ENCODE assay signal across 21 cellular contexts in genomic region chr2:165624139-165624803, GRCh38.
"Had no signal": no experiment of that assay in that cellular context is flagged by ENCODE, and none has a peak within 500 bp of the region (broad histone marks: within the 10 kb centered on the region; RNA-seq: fewer than 3 reads in every experiment).

No MANE protein-coding gene starts in this region.

- H3K4me3 Mint-ChIP-seq: activated CD4-positive, alpha-beta T cell treated with anti-CD3 and anti-CD28 coated beads for 36 hours; activated naive CD8-positive, alpha-beta T cell; activated T-helper 1 cell treated with anti-CD3 and anti-CD28 coated beads, Interleukin-12 subunit alpha, Interleukin-12 subunit beta, Interleukin-2, Interleukin-4 antibody, amounts not matched to agents 30 ng/mL and 10 ng/mL and 1 ng/mL, durations not matched to agents 14 hours and 24 hours and 36 hours; effector memory CD8-positive, alpha-beta T cell; stimulated activated naive CD8-positive, alpha-beta T cell treated with anti-CD3 and anti-CD28 coated beads, Interleukin-15, Interleukin-2, amounts not matched to agents 100 ng/mL and 50 ng/mL, for 24 hours had no signal

- H3K36me3 ChIP-seq: lower lobe of right lung, pancreas, right lobe of liver, tibial nerve, WERI-Rb-1 had no signal

- ATAC-seq: activated CD4-positive, alpha-beta T cell treated with anti-CD3 and anti-CD28 coated beads for 36 hours; effector memory CD8-positive, alpha-beta T cell; lower lobe of right lung; pancreas; right lobe of liver had no signal

- H3K4me1 ChIP-seq: lower lobe of right lung, right lobe of liver had no signal

- H3K27me3 ChIP-seq: pancreas, right lobe of liver, tibial nerve had no signal

- H3K36me3 Mint-ChIP-seq: activated naive CD8-positive, alpha-beta T cell had no signal

- H3K4me1 Mint-ChIP-seq: activated CD4-positive, alpha-beta T cell treated with anti-CD3 and anti-CD28 coated beads for 36 hours had no signal

- H3K9me3 ChIP-seq: lower lobe of right lung, pancreas, right lobe of liver, tibial nerve had no signal

- DNase-seq: activated CD4-positive, alpha-beta T cell treated with anti-CD3 and anti-CD28 coated beads for 36 hours; activated CD4-positive, alpha-beta T cell treated with anti-CD3 and anti-CD28 coated beads, Interleukin-2, amount 50 U/mL, for 48 hours; activated gamma-delta T cell treated with Interleukin-2 at 50 U/mL for 16 hours; activated T-cell treated with anti-CD3 and anti-CD28 coated beads for 4 hours; dermis blood vessel endothelial cell; effector memory CD8-positive, alpha-beta T cell; foreskin fibroblast; hippocampal formation; lower lobe of right lung; midbrain; pancreas; right lobe of liver; small intestine; stimulated activated CD4-positive, alpha-beta T cell treated with anti-CD3 and anti-CD28 coated beads, Interleukin-15, amount 100 ng/mL, for 24 hours; stimulated activated CD4-positive, alpha-beta T cell treated with anti-CD3 and anti-CD28 coated beads, Interleukin-2, amount 100 ng/mL, for 48 hours; WERI-Rb-1 had no signal

- H3K9me3 Mint-ChIP-seq: activated T-helper 1 cell treated with anti-CD3 and anti-CD28 coated beads, Interleukin-12 subunit alpha, Interleukin-12 subunit beta, Interleukin-2, Interleukin-4 antibody, amounts not matched to agents 30 ng/mL and 10 ng/mL and 1 ng/mL, durations not matched to agents 14 hours and 24 hours and 36 hours; effector memory CD8-positive, alpha-beta T cell; stimulated activated naive CD8-positive, alpha-beta T cell treated with anti-CD3 and anti-CD28 coated beads, Interleukin-15, Interleukin-2, amounts not matched to agents 100 ng/mL and 50 ng/mL, for 24 hours had no signal

- H3K4me3 ChIP-seq: lower lobe of right lung, pancreas, right lobe of liver, tibial nerve had no signal

- H3K27ac ChIP-seq: epithelial cell of prostate, lower lobe of right lung, pancreas, right lobe of liver, tibial nerve, WERI-Rb-1 had no signal

- H3K27ac Mint-ChIP-seq: activated CD4-positive, alpha-beta T cell treated with anti-CD3 and anti-CD28 coated beads for 36 hours; activated naive CD8-positive, alpha-beta T cell; activated T-helper 1 cell treated with anti-CD3 and anti-CD28 coated beads, Interleukin-12 subunit alpha, Interleukin-12 subunit beta, Interleukin-2, Interleukin-4 antibody, amounts not matched to agents 30 ng/mL and 10 ng/mL and 1 ng/mL, durations not matched to agents 14 hours and 24 hours and 36 hours; effector memory CD8-positive, alpha-beta T cell; stimulated activated naive CD8-positive, alpha-beta T cell treated with anti-CD3 and anti-CD28 coated beads, Interleukin-15, Interleukin-2, amounts not matched to agents 100 ng/mL and 50 ng/mL, for 24 hours had no signal
